Comparison of ENCODE assay signal across 1 cellular context in genomic region chr20:17611540-17612286, GRCh38.
TF ChIP-seq lines count a peak whose summit lies in the region.

No MANE protein-coding gene starts in this region.

TF ChIP-seq in HepG2, 621 proteins besides CTCF, POLR2A, EP300 and RAD21 (continued from another document and continues in another):
- TF ChIP-seq LBX2 (CRISPR knock-in tag; IDR thresholded peaks at IDR 0.05; ENCODE audit: borderline replicate concordance): peak; percentile 62; the same call in 1 of the 2 replicates
- TF ChIP-seq HOXD1 (CRISPR knock-in tag; IDR thresholded peaks at IDR 0.05): 0 out of 2 replicates have a peak, but pooled peaks have one; percentile 17
- no peak for TF ChIP-seq ZNF337 (CRISPR knock-in tag; IDR thresholded peaks at IDR 0.05; ENCODE audit: borderline replicate concordance, low read depth)
- TF ChIP-seq, protein P1, sequence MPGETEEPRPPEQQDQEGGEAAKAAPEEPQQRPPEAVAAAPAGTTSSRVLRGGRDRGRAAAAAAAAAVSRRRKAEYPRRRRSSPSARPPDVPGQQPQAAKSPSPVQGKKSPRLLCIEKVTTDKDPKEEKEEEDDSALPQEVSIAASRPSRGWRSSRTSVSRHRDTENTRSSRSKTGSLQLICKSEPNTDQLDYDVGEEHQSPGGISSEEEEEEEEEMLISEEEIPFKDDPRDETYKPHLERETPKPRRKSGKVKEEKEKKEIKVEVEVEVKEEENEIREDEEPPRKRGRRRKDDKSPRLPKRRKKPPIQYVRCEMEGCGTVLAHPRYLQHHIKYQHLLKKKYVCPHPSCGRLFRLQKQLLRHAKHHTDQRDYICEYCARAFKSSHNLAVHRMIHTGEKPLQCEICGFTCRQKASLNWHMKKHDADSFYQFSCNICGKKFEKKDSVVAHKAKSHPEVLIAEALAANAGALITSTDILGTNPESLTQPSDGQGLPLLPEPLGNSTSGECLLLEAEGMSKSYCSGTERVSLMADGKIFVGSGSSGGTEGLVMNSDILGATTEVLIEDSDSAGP (CRISPR knock-in tag; IDR thresholded peaks at IDR 0.05; ENCODE audit: borderline replicate concordance): peak; percentile 13
- no peak for TF ChIP-seq STAT6 (CRISPR knock-in tag; IDR thresholded peaks at IDR 0.05; ENCODE audit: borderline replicate concordance)
- no peak for TF ChIP-seq ZNF207 (IDR thresholded peaks at IDR 0.05; ENCODE audit: borderline replicate concordance)
- TF ChIP-seq, protein P2, sequence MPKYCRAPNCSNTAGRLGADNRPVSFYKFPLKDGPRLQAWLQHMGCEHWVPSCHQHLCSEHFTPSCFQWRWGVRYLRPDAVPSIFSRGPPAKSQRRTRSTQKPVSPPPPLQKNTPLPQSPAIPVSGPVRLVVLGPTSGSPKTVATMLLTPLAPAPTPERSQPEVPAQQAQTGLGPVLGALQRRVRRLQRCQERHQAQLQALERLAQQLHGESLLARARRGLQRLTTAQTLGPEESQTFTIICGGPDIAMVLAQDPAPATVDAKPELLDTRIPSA (CRISPR knock-in tag; IDR thresholded peaks at IDR 0.05; ENCODE audit: borderline replicate concordance): 0 out of 2 replicates have a peak, but pooled peaks have one; percentile 18
- TF ChIP-seq ZBTB4 (CRISPR knock-in tag; IDR thresholded peaks at IDR 0.05; ENCODE audit: borderline replicate concordance): no peak
- peak; percentile 51; the same call in 1 of the 2 replicates for TF ChIP-seq SALL1 (CRISPR knock-in tag; IDR thresholded peaks at IDR 0.05)
- TF ChIP-seq ZSCAN5A (CRISPR knock-in tag; IDR thresholded peaks at IDR 0.05; ENCODE audit: borderline replicate concordance): peak; percentile 40; the same call in 1 of the 2 replicates
- TF ChIP-seq, protein P3, sequence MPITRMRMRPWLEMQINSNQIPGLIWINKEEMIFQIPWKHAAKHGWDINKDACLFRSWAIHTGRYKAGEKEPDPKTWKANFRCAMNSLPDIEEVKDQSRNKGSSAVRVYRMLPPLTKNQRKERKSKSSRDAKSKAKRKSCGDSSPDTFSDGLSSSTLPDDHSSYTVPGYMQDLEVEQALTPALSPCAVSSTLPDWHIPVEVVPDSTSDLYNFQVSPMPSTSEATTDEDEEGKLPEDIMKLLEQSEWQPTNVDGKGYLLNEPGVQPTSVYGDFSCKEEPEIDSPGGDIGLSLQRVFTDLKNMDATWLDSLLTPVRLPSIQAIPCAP (CRISPR knock-in tag; IDR thresholded peaks at IDR 0.05; ENCODE audit: low read depth): no peak
- no peak for TF ChIP-seq IRF2 (CRISPR knock-in tag; IDR thresholded peaks at IDR 0.05)
- no peak for TF ChIP-seq ZSCAN21 (CRISPR knock-in tag; IDR thresholded peaks at IDR 0.05; ENCODE audit: borderline replicate concordance)
- no peak for TF ChIP-seq ATF1 (CRISPR knock-in tag; IDR thresholded peaks at IDR 0.05)
- 0 out of 2 replicates have a peak, but pooled peaks have one; percentile 88 for TF ChIP-seq ZNF550 (CRISPR knock-in tag; IDR thresholded peaks at IDR 0.05; ENCODE audit: borderline replicate concordance)
- 0 out of 2 replicates have a peak, but pooled peaks have one; percentile 34 for TF ChIP-seq ZNF749 (CRISPR knock-in tag; IDR thresholded peaks at IDR 0.05; ENCODE audit: borderline replicate concordance)
- no peak; the same call in 1 of the 2 replicates for TF ChIP-seq ZSCAN25 (CRISPR knock-in tag; IDR thresholded peaks at IDR 0.05)
- TF ChIP-seq RELA (CRISPR knock-in tag; IDR thresholded peaks at IDR 0.05): 0 out of 2 replicates have a peak, but pooled peaks have one; percentile 25
- no peak for TF ChIP-seq RFX3 (CRISPR knock-in tag; IDR thresholded peaks at IDR 0.05)
- no peak for TF ChIP-seq CEBPG (CRISPR knock-in tag; IDR thresholded peaks at IDR 0.05)
- TF ChIP-seq ISL2 (CRISPR knock-in tag; IDR thresholded peaks at IDR 0.05): no peak
- no peak for TF ChIP-seq ZNF510 (CRISPR knock-in tag; IDR thresholded peaks at IDR 0.05; ENCODE audit: low read depth)
- TF ChIP-seq ATF4 (CRISPR knock-in tag; IDR thresholded peaks at IDR 0.05): no peak
- no peak for TF ChIP-seq ZNF782 (CRISPR knock-in tag; IDR thresholded peaks at IDR 0.05; ENCODE audit: borderline replicate concordance)
- peak; percentile 2 for TF ChIP-seq RBM22 (optimal IDR thresholded peaks at IDR 0.05; ENCODE audit: low read length)
- no peak for TF ChIP-seq ATF5 (CRISPR knock-in tag; IDR thresholded peaks at IDR 0.05; ENCODE audit: low read depth)
- TF ChIP-seq CBX5 (CRISPR knock-in tag; IDR thresholded peaks at IDR 0.05; ENCODE audit: borderline replicate concordance): no peak
- TF ChIP-seq ZNF230 (CRISPR knock-in tag; IDR thresholded peaks at IDR 0.05): peak; percentile 39; the same call in 1 of the 2 replicates
- TF ChIP-seq E2F5 (CRISPR knock-in tag; conservative IDR thresholded peaks at IDR 0.05): no peak
- peak; percentile 8; the same call in 1 of the 2 replicates for TF ChIP-seq GATAD1 (CRISPR knock-in tag; IDR thresholded peaks at IDR 0.05)
- TF ChIP-seq MAFK (conservative IDR thresholded peaks at IDR 0.05 in 1 of 2, IDR thresholded peaks at IDR 0.05 in 1 of 2; ENCODE audit: low read length in 2 of 2): no peak
- TF ChIP-seq ZNF503 (CRISPR knock-in tag; IDR thresholded peaks at IDR 0.05): no peak
- TF ChIP-seq ZBTB1 (CRISPR knock-in tag; IDR thresholded peaks at IDR 0.05; ENCODE audit: borderline replicate concordance): no peak
- TF ChIP-seq, protein P4, sequence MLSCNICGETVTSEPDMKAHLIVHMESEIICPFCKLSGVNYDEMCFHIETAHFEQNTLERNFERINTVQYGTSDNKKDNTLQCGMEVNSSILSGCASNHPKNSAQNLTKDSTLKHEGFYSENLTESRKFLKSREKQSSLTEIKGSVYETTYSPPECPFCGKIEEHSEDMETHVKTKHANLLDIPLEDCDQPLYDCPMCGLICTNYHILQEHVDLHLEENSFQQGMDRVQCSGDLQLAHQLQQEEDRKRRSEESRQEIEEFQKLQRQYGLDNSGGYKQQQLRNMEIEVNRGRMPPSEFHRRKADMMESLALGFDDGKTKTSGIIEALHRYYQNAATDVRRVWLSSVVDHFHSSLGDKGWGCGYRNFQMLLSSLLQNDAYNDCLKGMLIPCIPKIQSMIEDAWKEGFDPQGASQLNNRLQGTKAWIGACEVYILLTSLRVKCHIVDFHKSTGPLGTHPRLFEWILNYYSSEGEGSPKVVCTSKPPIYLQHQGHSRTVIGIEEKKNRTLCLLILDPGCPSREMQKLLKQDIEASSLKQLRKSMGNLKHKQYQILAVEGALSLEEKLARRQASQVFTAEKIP (CRISPR knock-in tag; IDR thresholded peaks at IDR 0.05; ENCODE audit: borderline replicate concordance): no peak
- no peak for TF ChIP-seq SPEN (CRISPR knock-in tag; IDR thresholded peaks at IDR 0.05; ENCODE audit: low read depth)
- no peak for TF ChIP-seq RAD51 (IDR thresholded peaks at IDR 0.05; ENCODE audit: borderline replicate concordance)
- TF ChIP-seq ZNF567 (CRISPR knock-in tag; IDR thresholded peaks at IDR 0.05; ENCODE audit: borderline replicate concordance): no peak
- TF ChIP-seq ZNF329 (CRISPR knock-in tag; IDR thresholded peaks at IDR 0.05; ENCODE audit: low read depth): no peak
- TF ChIP-seq ZNF546 (CRISPR knock-in tag; conservative IDR thresholded peaks at IDR 0.05): no peak; the same call in 1 of the 2 replicates
